ENCODE assay signal across 10 cellular contexts in the genomic region with DNA sequence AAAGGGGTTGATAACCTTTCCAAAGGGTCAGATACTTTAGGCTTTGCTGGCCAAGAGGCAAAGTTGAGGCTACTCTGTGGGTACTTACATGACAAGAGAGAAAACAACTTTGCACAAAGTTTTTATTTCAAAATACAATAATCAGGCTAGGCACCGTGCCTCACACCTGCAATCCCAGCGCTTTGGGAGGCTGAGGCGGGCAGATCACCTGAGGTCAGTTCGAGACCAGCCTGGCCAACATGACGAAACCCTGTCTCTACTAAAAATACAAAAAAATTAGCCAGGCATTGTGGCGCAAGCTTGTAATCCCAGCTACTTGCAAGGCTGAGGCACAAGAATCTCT. TPM values are rescaled to one million over a fixed set of nuclear protein-coding genes. Genes with fewer than 3 reads are reported as not detected.
DNase-seq lines count a peak whose midpoint lies in the region; ATAC-seq, FAIRE-seq and TF ChIP-seq lines count a peak whose summit lies in the region.
"Not testable (repeated sequence)": the region's sequence is repeated elsewhere in the genome, so short reads cannot be mapped to it uniquely, and the experiment has no call there.
"Had no signal": no experiment of that assay in that cellular context is flagged by ENCODE, and none has a peak within 500 bp of the region (broad histone marks: within the 10 kb centered on the region; RNA-seq: fewer than 3 reads in every experiment).

No MANE protein-coding gene starts in this region.

- DNase-seq in HFFc6; RWPE2 (ENCODE audit: low spot score); activated T-cell treated with anti-CD3 and anti-CD28 coated beads, Interleukin-2, amount 50 U/mL, for 24 hours; epithelial cell of prostate (ENCODE audit: low read depth, low spot score); HepG2 (ENCODE audit: low spot score); stomach: not testable (repeated sequence)
- DNase-seq in psoas muscle: peak in 1 of 2 donors; percentile 71

- H3K27ac ChIP-seq in BLaER1: not testable (repeated sequence)
- H3K27ac ChIP-seq in RWPE2 (ENCODE audit: poor library complexity, severe bottlenecking) (peak overlapping the region; percentile 70), epithelial cell of prostate (peak overlapping the region; percentile 87), HepG2 (ENCODE audit: extremely low read length, insufficient read depth, low read length) (peak overlapping the region; percentile 36), psoas muscle (peak overlapping the region; percentile 79), stomach (peak overlapping the region in 3 of 5 donors; percentile 2 to 26 (median 13))

- peak overlapping the region; percentile 24; the same call in 1 of the 2 replicates for H3K27ac Mint-ChIP-seq in HFFc6
- H3K27ac Mint-ChIP-seq in activated T-cell treated with anti-CD3 and anti-CD28 coated beads, Interleukin-2, amount 50 U/mL, for 24 hours: peak overlapping the region; percentile 44

- peak overlapping the region; percentile 21 for H3K4me2 ChIP-seq in BLaER1
- not testable (repeated sequence) for H3K4me2 ChIP-seq in HepG2 (ENCODE audit: low read depth, low read length)

- intact Hi-C loops in HepG2 (cut with micrococcal nuclease; ENCODE audit: unreplicated experiment); psoas muscle (cut with DNase I); stomach (cut with DNase I; ENCODE audit: low total_unique reads): not testable (repeated sequence)

- H3K4me3 ChIP-seq in BLaER1; RWPE2 (ENCODE audit: severe bottlenecking); HepG2 (replicated peaks in 1 of 3; ENCODE audit: insufficient read depth in 1 of 3, low read depth in 2 of 3, low read length in 3 of 3); stomach: not testable (repeated sequence)
- H3K4me3 ChIP-seq in psoas muscle: peak overlapping the region; percentile 23

- H3K9me3 ChIP-seq in BLaER1: peaks cover 17% of the 10 kb centered on the region
- not testable (repeated sequence) for H3K9me3 ChIP-seq in RWPE2 (ENCODE audit: severe bottlenecking); HepG2 (ENCODE audit: low read length); psoas muscle; stomach

- POLR2A ChIA-PET in HepG2 (lab: Yijun Ruan, JAX): interaction anchor here (2.8 kb wide), 1 partner anchor 29 kb away, joined by 5 read pairs; a partner anchor contains a TSS

- peaks cover 74% of the 10 kb centered on the region for H3K4me1 Mint-ChIP-seq in HFFc6 (ENCODE audit: low read depth)
- H3K4me1 Mint-ChIP-seq in activated T-cell treated with anti-CD3 and anti-CD28 coated beads, Interleukin-2, amount 50 U/mL, for 24 hours (ENCODE audit: low read depth): peaks cover 74% of the 10 kb centered on the region

- H3K4me1 ChIP-seq in BLaER1 (peaks cover 81% of the 10 kb centered on the region), RWPE2 (ENCODE audit: insufficient read depth, poor library complexity, severe bottlenecking) (peaks cover 42% of the 10 kb centered on the region), HepG2 (ENCODE audit: insufficient read depth, low read length) (peaks cover 92% of the 10 kb centered on the region), psoas muscle (peaks cover 87% of the 10 kb centered on the region), stomach (peaks cover 61 to 98% (median 81%) of the 10 kb centered on the region in 4 donors)

- TF ChIP-seq CTCF in HFFc6 (IDR thresholded peaks at IDR 0.05); RWPE2 (IDR thresholded peaks at IDR 0.05; ENCODE audit: poor library complexity, severe bottlenecking); HepG2 (CRISPR knock-in tag; IDR thresholded peaks at IDR 0.05); psoas muscle (IDR thresholded peaks at IDR 0.05); stomach (IDR thresholded peaks at IDR 0.05): not testable (repeated sequence)

- not testable (repeated sequence) for H3K27me3 ChIP-seq in BLaER1; RWPE2 (ENCODE audit: insufficient read depth, poor library complexity, severe bottlenecking); HepG2 (ENCODE audit: control insufficient read depth in 1 of 2, insufficient read depth in 2 of 2, low read length in 2 of 2); psoas muscle (ENCODE audit: insufficient read depth in 3 of 3, low read length in 2 of 3); stomach

- H4K20me1 ChIP-seq in BLaER1 (peaks cover 100% of the 10 kb centered on the region), HepG2 (ENCODE audit: insufficient read depth, low read length) (peaks cover 34% of the 10 kb centered on the region)

- TF ChIP-seq EP300 in HepG2 (IDR thresholded peaks at IDR 0.05; ENCODE audit: low read depth in 2 of 2, low read length in 2 of 2); HepG2 (CRISPR knock-in tag; IDR thresholded peaks at IDR 0.05; ENCODE audit: borderline replicate concordance); stomach (IDR thresholded peaks at IDR 0.05): not testable (repeated sequence)

- H2AFZ ChIP-seq in HepG2 (ENCODE audit: low read length): not testable (repeated sequence)

- CTCF ChIA-PET in HepG2 (lab: Yijun Ruan, JAX; ENCODE audit: low intra/inter-chr PET ratio, low total read pairs): not testable (repeated sequence)

- peaks cover 24% of the 10 kb centered on the region for H3K36me3 Mint-ChIP-seq in HFFc6 (ENCODE audit: low read depth)
- H3K36me3 Mint-ChIP-seq in activated T-cell treated with anti-CD3 and anti-CD28 coated beads, Interleukin-2, amount 50 U/mL, for 24 hours (ENCODE audit: low read depth): peaks cover 72% of the 10 kb centered on the region

- not testable (repeated sequence) for FAIRE-seq in HepG2 (lab: Jason Lieb, UNC)

- H3K27me3 Mint-ChIP-seq in HFFc6 (ENCODE audit: insufficient read depth); activated T-cell treated with anti-CD3 and anti-CD28 coated beads, Interleukin-2, amount 50 U/mL, for 24 hours: not testable (repeated sequence)

- not testable (repeated sequence) for ATAC-seq in RWPE2 (ENCODE audit: low read depth); HepG2
- peak in 2 of 4 donors; percentile 26 to 31 for ATAC-seq in psoas muscle

- peaks cover 94% of the 10 kb centered on the region for H3K79me2 ChIP-seq in HepG2 (ENCODE audit: insufficient read depth, low read length)

- in situ Hi-C loops in HepG2 (cut with HindIII; ENCODE audit: extremely low pct_ligation_motif_present, low pct_unique_long_range_greater_than_20kb): not testable (repeated sequence)

- H3K9ac ChIP-seq in BLaER1; HepG2 (ENCODE audit: insufficient read depth, low read depth, low read length): not testable (repeated sequence)

- H3K9me3 Mint-ChIP-seq in HFFc6; activated T-cell treated with anti-CD3 and anti-CD28 coated beads, Interleukin-2, amount 50 U/mL, for 24 hours: not testable (repeated sequence)

- H3K36me3 ChIP-seq in BLaER1 (peaks cover 45% of the 10 kb centered on the region), RWPE2 (ENCODE audit: low read depth) (peaks cover 37% of the 10 kb centered on the region), HepG2 (replicated peaks in 1 of 2; ENCODE audit: control insufficient read depth in 1 of 2, insufficient read depth in 2 of 2, low read length in 2 of 2) (peaks cover 2 to 11% of the 10 kb centered on the region in 2 experiments; a peak in 1 of 5 replicates)
- not testable (repeated sequence) for H3K36me3 ChIP-seq in psoas muscle (ENCODE audit: insufficient read depth in 1 of 2, low read depth in 1 of 2); stomach

- H3K4me3 Mint-ChIP-seq in HFFc6; activated T-cell treated with anti-CD3 and anti-CD28 coated beads, Interleukin-2, amount 50 U/mL, for 24 hours: not testable (repeated sequence)

- WGBS in HepG2 (ENCODE audit: low lambda C conversion rate): 92% methylated on average over 6 of the region's 6 CpGs
- 31 to 73% (median 39%) methylated on average over 6 of the region's 6 CpGs for WGBS in psoas muscle, 3 donors
- 81 to 92% (median 87%) methylated on average over 6 of the region's 6 CpGs for WGBS in stomach, 5 donors

- not testable (repeated sequence) for BruUV-seq in HepG2 (replicated peaks; lab: Mats Ljungman, UMichigan)

- TF ChIP-seq POLR2A in HepG2 (IDR thresholded peaks at IDR 0.05; ENCODE audit: insufficient read depth in 1 of 2, low read depth in 2 of 2, low read length in 2 of 2); stomach (IDR thresholded peaks at IDR 0.05): not testable (repeated sequence)

- not testable (repeated sequence) for TF ChIP-seq RAD21 in HepG2 (CRISPR knock-in tag; IDR thresholded peaks at IDR 0.05)

RNA-seq across cellular contexts. Expression of a gene that starts 28.2 kb away (rescaled TPM):
- 100 to 1,000 TPM; 116 to 126 (median 121) TPM for total RNA-seq in HFFc6 (2021; fragmentation: NEBNext Ultra II Directional; extraction: Animal tissue kit (Norgen Biotek cat#: 25700))
- 92.6 and 127 TPM in 2 replicates for total RNA-seq in HepG2 (2016; rRNA removed; fragmentation: Illumina TruSeq; extraction: Trizol)
- total RNA-seq in HepG2 (2016; cell fraction: cytosol; rRNA removed; fragmentation: Illumina TruSeq; extraction: Trizol; ENCODE audit: low read depth): 4.4 and 4.8 TPM in 2 replicates
- total RNA-seq in HepG2 (2016; cell fraction: insoluble cytoplasmic fraction; rRNA removed; fragmentation: Illumina TruSeq; extraction: Trizol): 91.8 and 120 TPM in 2 replicates
- total RNA-seq in HepG2 (2016; cell fraction: membrane; rRNA removed; fragmentation: Illumina TruSeq; extraction: Trizol): 17.0 and 19.1 TPM in 2 replicates
- total RNA-seq in HepG2 (2016; cell fraction: nucleus; rRNA removed; fragmentation: Illumina TruSeq; extraction: Trizol): 65.3 and 66.9 TPM in 2 replicates
- 45.0 and 48.3 TPM in 2 replicates for polyA plus RNA-seq in HepG2 (2011; rRNA removed)
- 24.6 and 36.8 TPM in 2 replicates for polyA plus RNA-seq in HepG2 (2011; cell fraction: cytosol; rRNA removed)
- 24.7 and 31.6 TPM in 2 replicates for polyA plus RNA-seq in HepG2 (2011; cell fraction: nucleus; rRNA removed)
- polyA plus RNA-seq in HepG2 (2012): 42.6 and 51.5 TPM in 2 replicates
- 2.2 and 2.7 TPM in 2 replicates for polyA plus RNA-seq in HepG2 (2016; cell fraction: cytosol; fragmentation: Illumina TruSeq; extraction: Trizol; ENCODE audit: low read depth)
- polyA plus RNA-seq in HepG2 (2016; cell fraction: insoluble cytoplasmic fraction; fragmentation: Illumina TruSeq; extraction: Trizol; ENCODE audit: low read depth): 84.9 and 85.0 TPM in 2 replicates
- polyA plus RNA-seq in HepG2 (2016; cell fraction: membrane; fragmentation: Illumina TruSeq; extraction: Trizol; ENCODE audit: low read depth): 6.4 and 7.9 TPM in 2 replicates
- 72.6 and 82.4 TPM in 2 replicates for polyA plus RNA-seq in HepG2 (2016; cell fraction: nucleus; fragmentation: Illumina TruSeq; extraction: Trizol; ENCODE audit: insufficient read depth, low read depth)
- 52.7 and 91.8 TPM in 2 replicates for polyA minus RNA-seq in HepG2 (2011; rRNA and poly(A)+ RNA removed; ENCODE audit: low replicate concordance)
- polyA minus RNA-seq in HepG2 (2011; cell fraction: cytosol; rRNA and poly(A)+ RNA removed): 53.5 and 56.4 TPM in 2 replicates
- polyA minus RNA-seq in HepG2 (2011; cell fraction: nucleus; rRNA and poly(A)+ RNA removed): 36.8 and 66.3 TPM in 2 replicates
- 100 to 1,000 TPM in 3 of 4 donors, 10 to 100 TPM in 1; 96.6 to 159 (median 124) TPM for total RNA-seq in psoas muscle
- polyA plus RNA-seq in psoas muscle: 10 to 100 TPM; 45.8 to 92.9 (median 80.3) TPM
- 10 to 100 TPM; 26.4 to 97.9 (median 61.3) TPM for total RNA-seq in stomach
- polyA plus RNA-seq in stomach: 10 to 100 TPM; 22.2 to 28.0 (median 26.9) TPM

RNA-seq across cellular contexts. Expression of a gene that starts 53.7 kb away (rescaled TPM):
- 1 to 10 TPM; 2.7 to 5.3 (median 2.9) TPM for total RNA-seq in HFFc6 (2021; fragmentation: NEBNext Ultra II Directional; extraction: Animal tissue kit (Norgen Biotek cat#: 25700))
- total RNA-seq in HepG2 (2016; rRNA removed; fragmentation: Illumina TruSeq; extraction: Trizol) (1.4 and 5.1 TPM in 2 replicates), psoas muscle (1 to 10 TPM in 1 of 4 donors, under 1 TPM in 3; 0.69 to 1.1 (median 0.96) TPM), stomach (100 to 1,000 TPM in 1 of 5 donors, 1 to 10 TPM in 3, not detected in 1; 3.5 to 120 (median 6.5) TPM)
- total RNA-seq in HepG2 (2016; cell fraction: cytosol; rRNA removed; fragmentation: Illumina TruSeq; extraction: Trizol; ENCODE audit: low read depth): 0.79 and 0.81 TPM in 2 replicates
- total RNA-seq in HepG2 (2016; cell fraction: insoluble cytoplasmic fraction; rRNA removed; fragmentation: Illumina TruSeq; extraction: Trizol): 0.98 and 4.8 TPM in 2 replicates
- 1.1 TPM in 2 replicates for total RNA-seq in HepG2 (2016; cell fraction: membrane; rRNA removed; fragmentation: Illumina TruSeq; extraction: Trizol)
- 6.7 and 7.2 TPM in 2 replicates for total RNA-seq in HepG2 (2016; cell fraction: nucleus; rRNA removed; fragmentation: Illumina TruSeq; extraction: Trizol)
- polyA plus RNA-seq in HepG2 (2011; rRNA removed) (8.6 and 8.7 TPM in 2 replicates), psoas muscle (under 1 TPM; 0.36 to 0.88 (median 0.37) TPM), stomach (1 to 10 TPM in 2 of 3 donors, under 1 TPM in 1; 0.76 to 2.7 (median 1.8) TPM)
- polyA plus RNA-seq in HepG2 (2011; cell fraction: cytosol; rRNA removed): 1.6 and 1.7 TPM in 2 replicates
- polyA plus RNA-seq in HepG2 (2011; cell fraction: nucleus; rRNA removed): 84.9 and 116 TPM in 2 replicates
- 6.9 and 8.0 TPM in 2 replicates for polyA plus RNA-seq in HepG2 (2012)
- 0.40 and 0.63 TPM in 2 replicates for polyA plus RNA-seq in HepG2 (2016; cell fraction: cytosol; fragmentation: Illumina TruSeq; extraction: Trizol; ENCODE audit: low read depth)
- 2.1 and 2.3 TPM in 2 replicates for polyA plus RNA-seq in HepG2 (2016; cell fraction: insoluble cytoplasmic fraction; fragmentation: Illumina TruSeq; extraction: Trizol; ENCODE audit: low read depth)
- polyA plus RNA-seq in HepG2 (2016; cell fraction: membrane; fragmentation: Illumina TruSeq; extraction: Trizol; ENCODE audit: low read depth): 1.0 and 1.1 TPM in 2 replicates
- 21.9 and 30.8 TPM in 2 replicates for polyA plus RNA-seq in HepG2 (2016; cell fraction: nucleus; fragmentation: Illumina TruSeq; extraction: Trizol; ENCODE audit: insufficient read depth, low read depth)
- 3.0 and 3.2 TPM in 2 replicates for polyA minus RNA-seq in HepG2 (2011; rRNA and poly(A)+ RNA removed; ENCODE audit: low replicate concordance)
- polyA minus RNA-seq in HepG2 (2011; cell fraction: cytosol; rRNA and poly(A)+ RNA removed): 1.1 and 1.7 TPM in 2 replicates
- 15.7 and 16.0 TPM in 2 replicates for polyA minus RNA-seq in HepG2 (2011; cell fraction: nucleus; rRNA and poly(A)+ RNA removed)
- total RNA-seq: A172 had no signal
- polyA plus RNA-seq: CD14-positive monocyte had no signal
